Comparison of ENCODE assay signal across 8 cellular contexts in the genomic region with DNA sequence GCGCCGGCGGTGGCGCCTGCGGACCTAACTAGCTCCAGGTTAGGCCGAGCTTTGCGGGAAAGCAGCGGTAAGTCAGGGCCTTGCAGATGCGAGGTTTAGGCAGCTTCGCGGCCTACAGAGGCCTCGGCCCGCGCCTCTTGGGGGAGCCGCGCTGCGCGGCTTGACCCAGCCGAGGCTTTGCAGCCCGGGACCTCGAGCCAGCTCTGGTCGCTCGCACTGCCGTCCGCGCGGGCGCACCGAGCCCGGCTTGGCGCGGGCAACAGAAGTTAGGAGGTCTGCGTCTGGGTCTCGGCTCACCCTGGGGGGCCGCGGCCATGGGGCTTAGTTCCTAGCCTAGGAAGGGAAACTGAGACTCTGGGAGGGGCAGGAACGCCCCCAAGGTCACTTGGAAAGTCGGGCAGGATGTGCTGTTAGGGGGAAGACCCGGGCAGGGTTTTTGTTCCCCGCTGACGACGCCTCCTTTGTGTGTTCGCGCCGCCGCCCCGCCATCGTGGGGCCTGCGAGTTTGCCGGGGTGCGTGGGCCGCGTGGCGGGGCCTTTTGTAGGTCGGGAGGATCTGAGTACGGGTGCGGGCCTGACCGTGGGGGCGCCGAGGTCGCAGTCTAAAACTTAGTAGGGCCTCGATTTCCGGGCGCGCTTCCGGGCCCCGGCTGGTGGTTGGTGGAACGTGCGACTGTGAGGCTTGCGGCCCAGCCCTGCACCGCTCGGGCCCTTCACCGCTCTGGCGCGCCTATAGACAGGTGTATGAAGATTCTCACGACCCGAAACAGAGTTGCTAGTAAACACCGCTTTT. TPM values are rescaled to one million over a fixed set of nuclear protein-coding genes. Genes with fewer than 3 reads are reported as not detected.
DNase-seq lines count a peak whose midpoint lies in the region; ATAC-seq and TF ChIP-seq lines count a peak whose summit lies in the region.

No MANE protein-coding gene starts in this region.

- H3K36me3 ChIP-seq in HUES64 (ENCODE audit: insufficient read depth, low read length) (peaks cover 30% of the 10 kb centered on the region), lower lobe of right lung (peaks cover 28% of the 10 kb centered on the region)

- peak overlapping the region; percentile 93 for H3K4me3 Mint-ChIP-seq in chondrocyte (ENCODE audit: unreplicated experiment)

- TF ChIP-seq CTCF in chondrocyte (IDR thresholded peaks at IDR 0.05), result no peak
- no peak for TF ChIP-seq CTCF in lower lobe of right lung (IDR thresholded peaks at IDR 0.05)

- H3K27ac Mint-ChIP-seq in chondrocyte (ENCODE audit: unreplicated experiment), result peak overlapping the region; percentile 91

- H3K4me1 ChIP-seq in HUES64 (ENCODE audit: insufficient read depth, low read length) (peaks cover 6% of the 10 kb centered on the region), lower lobe of right lung (peaks cover 32% of the 10 kb centered on the region)

- peaks cover 38% of the 10 kb centered on the region for H3K4me1 Mint-ChIP-seq in chondrocyte (ENCODE audit: low read depth)

- H3K27ac ChIP-seq in HUES64 (ENCODE audit: low read depth, low read length) (peak overlapping the region; percentile 94), lower lobe of right lung (peak overlapping the region; percentile 96)

- H3K36me3 Mint-ChIP-seq in chondrocyte (ENCODE audit: low read depth), result peaks cover 11% of the 10 kb centered on the region

- peak overlapping the region; percentile 95 for H3K9ac ChIP-seq in HUES64 (ENCODE audit: low read depth, low read length)

- peaks cover 7% of the 10 kb centered on the region for H3K9me3 Mint-ChIP-seq in chondrocyte (ENCODE audit: low read depth)

- peak; percentile 46 for ATAC-seq in GM21526 (IDR thresholded peaks at IDR 0.05; ENCODE audit: low FRiP score, unreplicated experiment)
- peak; percentile 58 to 67 for ATAC-seq in activated CD4-positive, CD25-positive, alpha-beta regulatory T cell treated with anti-CD3 and anti-CD28 coated beads, Interleukin-2, amount 50 U/mL, for 24 hours
- ATAC-seq in lower lobe of right lung, result peak; percentile 75 to 80

- H3K9me3 ChIP-seq in HUES64 (ENCODE audit: insufficient read depth, low read depth, low read length) (no peaks in the 10 kb centered on the region), lower lobe of right lung (no peaks in the 10 kb centered on the region)

- DNase-seq in GDM1 (lab: John Stamatoyannopoulos, UW), result peak; percentile 18
- no peak for DNase-seq in chondrocyte (ENCODE audit: low spot score)
- peak; percentile 78 for DNase-seq in lower lobe of right lung
- DNase-seq in stimulated activated CD8-positive, alpha-beta memory T cell treated with anti-CD3 and anti-CD28 coated beads, Interleukin-12 subunit alpha, Interleukin-12 subunit beta, amount 100 ng/mL, for 4 hours (ENCODE audit: low read depth), result peak; percentile 64
- no peak for DNase-seq in NCI-H2107 (lab: John Stamatoyannopoulos, UW)

- WGBS in HUES64, result under 1% methylated on average over 78 of the region's 78 CpGs

- H3K27me3 ChIP-seq in HUES64 (ENCODE audit: insufficient read depth, low read length) (no peaks in the 10 kb centered on the region), lower lobe of right lung (ENCODE audit: low read depth) (no peaks in the 10 kb centered on the region)

- intact Hi-C loops in lower lobe of right lung (cut with DNase I), result no loop called here

- no peaks in the 10 kb centered on the region for H3K27me3 Mint-ChIP-seq in chondrocyte (ENCODE audit: low read depth)

- H3K4me3 ChIP-seq in HUES64 (ENCODE audit: low read length), result peak overlapping the region; percentile 99
- H3K4me3 ChIP-seq in lower lobe of right lung, result peak overlapping the region; percentile 100

RNA-seq across cellular contexts. Expression of gene RNF4, which starts 0.5 kb away (rescaled TPM):
- 61.2 TPM for polyA plus RNA-seq in HUES64 (2013, experiment 1 of 2)
- 65.6 TPM for polyA plus RNA-seq in HUES64 (2013, experiment 2 of 2)
- total RNA-seq in chondrocyte (53.6 to 56.3 TPM (median 54.0 TPM) in 3 replicates), lower lobe of right lung (39.3 TPM)

RNA-seq across cellular contexts. Expression of gene CFAP99, which starts 50.6 kb away (rescaled TPM):
- polyA plus RNA-seq in HUES64 (2013, experiment 1 of 2), result not detected
- not detected for polyA plus RNA-seq in HUES64 (2013, experiment 2 of 2)
- total RNA-seq in chondrocyte (not detected in 3 replicates), lower lobe of right lung (4.3 TPM)

RNA-seq across cellular contexts. Expression of gene ZFYVE28, which starts 50.9 kb away (rescaled TPM):
- 0.50 TPM for polyA plus RNA-seq in HUES64 (2013, experiment 1 of 2)
- 0.44 TPM for polyA plus RNA-seq in HUES64 (2013, experiment 2 of 2)
- total RNA-seq in chondrocyte (1.3 to 3.3 TPM (median 2.8 TPM) in 3 replicates), lower lobe of right lung (12.9 TPM)

Comparison
In these comparisons a context has a peak if more than half of its experiments do, and no peak if none do; other contexts are left out.
1. DNase-seq: peak in GDM1 (single experiment), lower lobe of right lung (single experiment) and stimulated activated CD8-positive, alpha-beta memory T cell treated with anti-CD3 and anti-CD28 coated beads, Interleukin-12 subunit alpha, Interleukin-12 subunit beta, amount 100 ng/mL, for 4 hours (single experiment); none in chondrocyte (single experiment) and NCI-H2107 (single experiment).
2. Peak in every context shown above with its lines, with median percentiles within 50 percentile points of each other: ATAC-seq.